Comparison of ENCODE assay signal across 6 cellular contexts in the genomic region with DNA sequence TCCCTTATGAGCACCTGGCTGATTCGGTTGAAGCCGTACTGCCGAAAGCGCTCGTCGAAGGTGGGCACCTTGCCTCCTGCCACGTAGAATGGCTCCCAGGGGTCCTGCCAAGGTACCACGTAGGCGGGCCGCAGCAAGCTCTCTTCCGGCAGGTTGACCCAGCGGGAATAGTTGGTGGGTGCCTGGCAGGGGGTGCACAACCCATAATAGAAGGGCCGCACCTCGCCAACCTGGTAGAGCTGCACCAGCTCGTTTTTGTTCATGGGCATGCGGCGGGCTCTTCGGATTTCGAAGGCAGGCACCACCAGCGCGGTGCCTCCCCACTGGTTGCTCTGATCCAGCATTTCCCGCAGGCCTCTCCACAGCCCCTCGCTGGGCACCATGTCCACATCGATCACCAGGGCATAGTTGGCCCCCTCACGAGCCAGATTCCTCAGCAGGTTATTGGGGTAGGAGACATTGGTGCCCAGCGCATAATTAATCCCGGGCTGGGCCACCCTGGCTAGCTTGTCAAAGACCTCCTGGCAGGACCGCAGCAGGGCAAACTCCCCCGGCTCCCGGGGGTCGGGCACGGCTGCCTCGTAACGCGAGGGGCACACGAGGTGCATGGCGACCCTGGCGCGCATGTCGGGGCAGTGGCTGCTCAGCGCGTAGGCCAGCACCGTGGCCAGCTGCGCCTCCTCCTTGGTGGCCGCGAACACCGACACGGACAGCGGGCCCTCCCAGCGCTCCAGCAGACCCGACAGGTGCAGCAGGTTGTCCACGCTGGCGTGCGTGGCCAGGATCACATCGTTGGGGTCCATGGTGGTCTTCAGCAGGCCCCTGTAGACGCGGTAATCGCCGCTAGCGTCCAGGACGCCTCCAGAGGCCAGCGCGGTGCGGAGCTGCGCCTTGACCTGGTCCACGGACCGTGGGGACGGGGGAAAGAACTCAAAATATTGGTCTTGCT. TPM values are rescaled to one million over a fixed set of nuclear protein-coding genes. Genes with fewer than 3 reads are reported as not detected.
DNase-seq lines count a peak whose midpoint lies in the region; TF ChIP-seq lines count a peak whose summit lies in the region.

No MANE protein-coding gene starts in this region.

- no peak overlapping the region for H2BK120ac ChIP-seq in mesenchymal stem cell (ENCODE audit: low read depth, low read length)

- H3K79me1 ChIP-seq in mesenchymal stem cell (replicated peaks; ENCODE audit: low read length, poor library complexity, severe bottlenecking) = peaks cover 17% of the 10 kb centered on the region

- WGBS in mesenchymal stem cell = 39% methylated on average over 68 of the region's 68 CpGs

- H2AK5ac ChIP-seq in mesenchymal stem cell (ENCODE audit: low read length, severe bottlenecking) = no peak overlapping the region

- TF ChIP-seq CTCF in GM12875 (IDR thresholded peaks at IDR 0.05; ENCODE audit: borderline replicate concordance, insufficient read depth, low read depth, low read length) = no peak

- peak overlapping the region; percentile 6 to 92 for H3K4ac ChIP-seq in mesenchymal stem cell (ENCODE audit: low read depth in 1 of 2, low read length in 2 of 2)

- H3K9me3 ChIP-seq in mesenchymal stem cell (ENCODE audit: control insufficient read depth, low read length) = no peaks in the 10 kb centered on the region

- no peaks in the 10 kb centered on the region for H3K27me3 Mint-ChIP-seq in activated T-helper 2 cell treated with anti-CD3 and anti-CD28 coated beads, Interferon-gamma antibody, Interleukin-2, Interleukin-4, amounts not matched to agents 10 μg/mL and 5 μg/mL and 100 μg/mL, durations not matched to agents 14 hours and 24 hours and 36 hours (ENCODE audit: low read depth)

- peak overlapping the region; percentile 22 for H3K27ac Mint-ChIP-seq in activated T-helper 2 cell treated with anti-CD3 and anti-CD28 coated beads, Interferon-gamma antibody, Interleukin-2, Interleukin-4, amounts not matched to agents 10 μg/mL and 5 μg/mL and 100 μg/mL, durations not matched to agents 14 hours and 24 hours and 36 hours

- H3K4me3 ChIP-seq in GM12875 (ENCODE audit: low read depth, low read length) = peak overlapping the region; percentile 70
- H3K4me3 ChIP-seq in mesenchymal stem cell (ENCODE audit: insufficient read depth in 1 of 2, low read depth in 1 of 2, low read length in 2 of 2) = peak overlapping the region; percentile 80 to 95

- peak overlapping the region; percentile 21 for H3K27ac ChIP-seq in mesenchymal stem cell (ENCODE audit: low read length, poor library complexity, severe bottlenecking)

- peaks cover 32% of the 10 kb centered on the region for H3K4me1 Mint-ChIP-seq in activated T-helper 2 cell treated with anti-CD3 and anti-CD28 coated beads, Interferon-gamma antibody, Interleukin-2, Interleukin-4, amounts not matched to agents 10 μg/mL and 5 μg/mL and 100 μg/mL, durations not matched to agents 14 hours and 24 hours and 36 hours (ENCODE audit: low read depth)

- in situ Hi-C loops in ACHN (cut with HindIII; ENCODE audit: low pct_ligation_motif_present, low pct_unique_long_range_greater_than_20kb, low sequenced_read_pairs) = no loop called here

- H3K27me3 ChIP-seq in mesenchymal stem cell (ENCODE audit: control insufficient read depth in 1 of 2, insufficient read depth in 1 of 2, low read length in 2 of 2) = no peaks in the 10 kb centered on the region

- H3K9me3 Mint-ChIP-seq in activated T-helper 2 cell treated with anti-CD3 and anti-CD28 coated beads, Interferon-gamma antibody, Interleukin-2, Interleukin-4, amounts not matched to agents 10 μg/mL and 5 μg/mL and 100 μg/mL, durations not matched to agents 14 hours and 24 hours and 36 hours = no peaks in the 10 kb centered on the region

- intact Hi-C loops in activated T-helper 2 cell treated with anti-CD3 and anti-CD28 coated beads, Interferon-gamma antibody, Interleukin-2, Interleukin-4, amounts not matched to agents 10 μg/mL and 5 μg/mL and 100 μg/mL, durations not matched to agents 14 hours and 24 hours and 36 hours (cut with micrococcal nuclease) = loop anchor here (5.0 kb wide), 1 partner anchor 496 kb away; the partner anchor contains the start of gene RCE1

- peak overlapping the region; percentile 74 for H2AFZ ChIP-seq in mesenchymal stem cell (ENCODE audit: low read depth, low read length)

- H3K4me3 Mint-ChIP-seq in activated T-helper 2 cell treated with anti-CD3 and anti-CD28 coated beads, Interferon-gamma antibody, Interleukin-2, Interleukin-4, amounts not matched to agents 10 μg/mL and 5 μg/mL and 100 μg/mL, durations not matched to agents 14 hours and 24 hours and 36 hours (ENCODE audit: low read depth) = peak overlapping the region; percentile 93

- H3K9ac ChIP-seq in mesenchymal stem cell (ENCODE audit: low read length) = peak overlapping the region; percentile 98

- H3K36me3 Mint-ChIP-seq in activated T-helper 2 cell treated with anti-CD3 and anti-CD28 coated beads, Interferon-gamma antibody, Interleukin-2, Interleukin-4, amounts not matched to agents 10 μg/mL and 5 μg/mL and 100 μg/mL, durations not matched to agents 14 hours and 24 hours and 36 hours (ENCODE audit: low read depth) = peaks cover 18% of the 10 kb centered on the region

- peaks cover 6 to 14% of the 10 kb centered on the region in 2 experiments for H3K36me3 ChIP-seq in mesenchymal stem cell (ENCODE audit: control insufficient read depth in 1 of 2, insufficient read depth in 2 of 2, low read depth in 1 of 2, low read length in 2 of 2)

- peak overlapping the region in 1 of 2 experiments; percentile 72 for H2BK12ac ChIP-seq in mesenchymal stem cell (ENCODE audit: low read length in 2 of 2)

- no peak for DNase-seq in activated T-helper 2 cell treated with anti-CD3 and anti-CD28 coated beads, Interferon-gamma antibody, Interleukin-2, Interleukin-4, amounts not matched to agents 10 μg/mL and 5 μg/mL and 100 μg/mL, durations not matched to agents 14 hours and 24 hours and 36 hours (ENCODE audit: low spot score)
- DNase-seq in mesenchymal stem cell = no peak
- DNase-seq in ACHN = no peak
- no peak for DNase-seq in NCI-H1436 treated with DMSO at 0.1 percent for 48 hours (lab: John Stamatoyannopoulos, UW)
- no peak for DNase-seq in activated CD4-positive, alpha-beta T cell treated with anti-CD3 and anti-CD28 coated beads for 4 hours

- H4K91ac ChIP-seq in mesenchymal stem cell (ENCODE audit: low read length) = peak overlapping the region; percentile 59

- peak overlapping the region; percentile 84 for H3K4me2 ChIP-seq in mesenchymal stem cell (ENCODE audit: low read length, poor library complexity, severe bottlenecking)

- peak overlapping the region in 1 of 2 experiments; percentile 92 for H3K14ac ChIP-seq in mesenchymal stem cell (ENCODE audit: low read length in 2 of 2)

- H3K23ac ChIP-seq in mesenchymal stem cell (ENCODE audit: low read length in 2 of 2) = peak overlapping the region in 1 of 2 experiments; percentile 16

- H4K8ac ChIP-seq in mesenchymal stem cell (ENCODE audit: low read length) = peak overlapping the region; percentile 74

- H3K18ac ChIP-seq in mesenchymal stem cell (ENCODE audit: low read depth in 1 of 2, low read length in 2 of 2) = peak overlapping the region; percentile 72 to 91

- peak overlapping the region; percentile 73 for H2BK15ac ChIP-seq in mesenchymal stem cell (ENCODE audit: low read depth, poor library complexity, severe bottlenecking)

- peaks cover 31% of the 10 kb centered on the region for H3K4me1 ChIP-seq in mesenchymal stem cell (ENCODE audit: control insufficient read depth, insufficient read depth, low read depth, low read length)

- no peak overlapping the region for H2BK5ac ChIP-seq in mesenchymal stem cell (ENCODE audit: low read depth, low read length, poor library complexity, severe bottlenecking)

RNA-seq across cellular contexts. Expression of gene B4GAT1, which starts 0.7 kb away (rescaled TPM):
- 10.5 and 11.0 TPM in 2 replicates for total RNA-seq in activated T-helper 2 cell treated with anti-CD3 and anti-CD28 coated beads, Interferon-gamma antibody, Interleukin-2, Interleukin-4, amounts not matched to agents 10 μg/mL and 5 μg/mL and 100 μg/mL, durations not matched to agents 14 hours and 24 hours and 36 hours
- 31.2 TPM for polyA plus RNA-seq in mesenchymal stem cell (2013, experiment 1 of 2)
- 31.7 TPM for polyA plus RNA-seq in mesenchymal stem cell (2013, experiment 2 of 2)

RNA-seq across cellular contexts. Expression of gene BRMS1, which starts 1.8 kb away (rescaled TPM):
- 45.1 and 46.0 TPM in 2 replicates for total RNA-seq in activated T-helper 2 cell treated with anti-CD3 and anti-CD28 coated beads, Interferon-gamma antibody, Interleukin-2, Interleukin-4, amounts not matched to agents 10 μg/mL and 5 μg/mL and 100 μg/mL, durations not matched to agents 14 hours and 24 hours and 36 hours
- 37.1 TPM for polyA plus RNA-seq in mesenchymal stem cell (2013, experiment 1 of 2)
- 35.4 TPM for polyA plus RNA-seq in mesenchymal stem cell (2013, experiment 2 of 2)

RNA-seq across cellular contexts. Expression of gene RIN1, which starts 10.5 kb away (rescaled TPM):
- total RNA-seq in activated T-helper 2 cell treated with anti-CD3 and anti-CD28 coated beads, Interferon-gamma antibody, Interleukin-2, Interleukin-4, amounts not matched to agents 10 μg/mL and 5 μg/mL and 100 μg/mL, durations not matched to agents 14 hours and 24 hours and 36 hours = 1.5 and 1.6 TPM in 2 replicates
- polyA plus RNA-seq in mesenchymal stem cell (2013, experiment 1 of 2) = 29.1 TPM
- polyA plus RNA-seq in mesenchymal stem cell (2013, experiment 2 of 2) = 26.9 TPM

RNA-seq across cellular contexts. Expression of gene SLC29A2, which starts 24.8 kb away (rescaled TPM):
- 18.7 and 19.1 TPM in 2 replicates for total RNA-seq in activated T-helper 2 cell treated with anti-CD3 and anti-CD28 coated beads, Interferon-gamma antibody, Interleukin-2, Interleukin-4, amounts not matched to agents 10 μg/mL and 5 μg/mL and 100 μg/mL, durations not matched to agents 14 hours and 24 hours and 36 hours
- 14.6 TPM for polyA plus RNA-seq in mesenchymal stem cell (2013, experiment 1 of 2)
- 14.5 TPM for polyA plus RNA-seq in mesenchymal stem cell (2013, experiment 2 of 2)

RNA-seq across cellular contexts. Expression of gene CD248, which starts 29.9 kb away (rescaled TPM):
- total RNA-seq in activated T-helper 2 cell treated with anti-CD3 and anti-CD28 coated beads, Interferon-gamma antibody, Interleukin-2, Interleukin-4, amounts not matched to agents 10 μg/mL and 5 μg/mL and 100 μg/mL, durations not matched to agents 14 hours and 24 hours and 36 hours = not detected in 2 replicates
- 318 TPM for polyA plus RNA-seq in mesenchymal stem cell (2013, experiment 1 of 2)
- polyA plus RNA-seq in mesenchymal stem cell (2013, experiment 2 of 2) = 313 TPM
